In the genomic region with DNA sequence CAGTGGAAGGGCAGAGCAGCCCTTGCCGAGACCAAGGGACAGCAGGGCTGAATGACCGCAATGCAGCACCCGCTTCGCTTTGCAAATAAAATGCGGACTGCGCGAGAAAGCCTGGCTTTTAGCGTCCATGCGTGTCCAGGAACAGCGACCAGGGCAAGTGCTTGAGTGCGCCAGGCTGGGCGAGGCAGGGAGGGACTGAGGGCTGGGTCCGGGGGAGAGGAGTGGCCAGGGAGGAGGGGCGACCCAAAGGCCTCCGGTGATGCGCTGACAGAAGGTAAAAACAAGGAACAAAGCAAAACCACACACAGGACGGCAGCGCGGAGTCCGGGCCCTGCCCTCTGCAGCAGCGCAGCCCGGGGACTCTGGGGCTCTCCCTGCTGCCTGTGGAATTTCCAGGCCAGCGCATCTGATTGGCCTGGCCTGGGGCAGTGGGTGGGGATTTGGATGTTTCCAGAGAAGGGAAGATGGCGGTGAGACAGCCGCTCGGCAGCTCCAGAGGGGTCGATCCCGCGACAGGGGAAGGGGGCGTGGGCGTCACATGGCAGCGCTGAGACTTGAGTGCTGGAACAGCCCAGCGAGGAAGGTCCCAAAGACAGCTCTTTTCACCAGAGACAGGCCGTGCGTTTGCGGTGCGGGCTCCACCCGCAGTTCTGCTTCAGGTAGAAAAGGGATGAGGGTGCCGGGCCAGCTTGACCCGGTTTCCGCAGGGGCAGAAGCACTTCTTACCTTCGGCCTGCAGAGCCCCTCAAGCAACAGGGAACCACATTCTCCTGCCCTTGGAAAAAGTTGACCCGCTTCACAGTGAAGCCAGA, we compare ENCODE assay signal across 8 cellular contexts. TPM values are rescaled to one million over a fixed set of nuclear protein-coding genes. Genes with fewer than 3 reads are reported as not detected.
DNase-seq lines count a peak whose midpoint lies in the region; ATAC-seq, FAIRE-seq and TF ChIP-seq lines count a peak whose summit lies in the region.

No MANE protein-coding gene starts in this region.

- WGBS in adrenal gland, 4 donors = 1 to 2% (median 2%) methylated on average over 26 to 43 of the region's 43 CpGs
- 2 to 3% (median 2%) methylated on average over 33 to 43 of the region's 43 CpGs for whole genome bisulfite sequencing in heart left ventricle, 4 donors

- H4K20me1 ChIP-seq in OCI-LY7 (ENCODE audit: insufficient read depth, low read length) = no peaks in the 10 kb centered on the region

- H3K79me2 ChIP-seq in OCI-LY7 (ENCODE audit: insufficient read depth, low read depth, low read length) (no peaks in the 10 kb centered on the region), parathyroid adenoma (no peaks in the 10 kb centered on the region)

- H3K9me3 ChIP-seq in CD4-positive, alpha-beta T cell (ENCODE audit: control insufficient read depth, low read length) = no peaks in the 10 kb centered on the region
- H3K9me3 ChIP-seq in OCI-LY7 (ENCODE audit: low read length) (no peaks in the 10 kb centered on the region), adrenal gland (replicated peaks in 1 of 3) (peaks cover 0 to under 1% (median 0%) of the 10 kb centered on the region in 3 donors), heart left ventricle (peaks cover 0 to 11% (median under 1%) of the 10 kb centered on the region in 12 donors), parathyroid adenoma (ENCODE audit: control insufficient read depth, low read length) (no peaks in the 10 kb centered on the region)

- peak overlapping the region; percentile 83 for H3K4me3 Mint-ChIP-seq in CD4-positive, alpha-beta T cell

- H3K4me1 Mint-ChIP-seq in CD4-positive, alpha-beta T cell (ENCODE audit: low read depth) = peaks cover 20% of the 10 kb centered on the region

- H3K27ac Mint-ChIP-seq in CD4-positive, alpha-beta T cell = no peak overlapping the region

- no peaks in the 10 kb centered on the region for H3K4me1 ChIP-seq in OCI-LY7 (ENCODE audit: insufficient read depth, low read length, poor library complexity, severe bottlenecking)
- H3K4me1 ChIP-seq in adrenal gland (replicated peaks in 1 of 2) = peaks cover 12 to 15% of the 10 kb centered on the region in 2 donors
- peaks cover 0 to 34% (median 12%) of the 10 kb centered on the region in 12 donors for H3K4me1 ChIP-seq in heart left ventricle
- H3K4me1 ChIP-seq in parathyroid adenoma = peaks cover 17% of the 10 kb centered on the region

- H3K9me2 ChIP-seq in OCI-LY7 (ENCODE audit: insufficient read depth, low read length) = no peaks in the 10 kb centered on the region

- peak; percentile 72 to 97 for TF ChIP-seq POLR2A in adrenal gland (IDR thresholded peaks at IDR 0.05)
- peak in 1 of 2 donors; percentile 87 for TF ChIP-seq POLR2A in heart left ventricle (IDR thresholded peaks at IDR 0.05)

- TF ChIP-seq CTCF in CD4-positive, alpha-beta T cell (IDR thresholded peaks at IDR 0.05) = no peak
- TF ChIP-seq CTCF in OCI-LY7 (conservative IDR thresholded peaks at IDR 0.05; ENCODE audit: low read length) = no peak
- no peak for TF ChIP-seq CTCF in adrenal gland (IDR thresholded peaks at IDR 0.05)
- no peak for TF ChIP-seq CTCF in heart left ventricle (IDR thresholded peaks at IDR 0.05)
- TF ChIP-seq CTCF in parathyroid adenoma (IDR thresholded peaks at IDR 0.05) = peak; percentile 18

- H3K27me3 ChIP-seq in CD4-positive, alpha-beta T cell (ENCODE audit: control insufficient read depth, insufficient read depth, low read length) = no peaks in the 10 kb centered on the region
- H3K27me3 ChIP-seq in adrenal gland = no peaks in the 10 kb centered on the region
- H3K27me3 ChIP-seq in heart left ventricle = no peaks in the 10 kb centered on the region
- no peaks in the 10 kb centered on the region for H3K27me3 ChIP-seq in parathyroid adenoma (ENCODE audit: control insufficient read depth, insufficient read depth, low read length)

- no peaks in the 10 kb centered on the region for H3K36me3 Mint-ChIP-seq in CD4-positive, alpha-beta T cell (ENCODE audit: low read depth)

- H3K4me2 ChIP-seq in OCI-LY7 (ENCODE audit: low read length) (peak overlapping the region; percentile 48), parathyroid adenoma (ENCODE audit: low read length) (peak overlapping the region; percentile 94)

- POLR2A ChIA-PET in CD4-positive, alpha-beta T cell (lab: Charles Lee) = interaction anchor here (1.3 kb wide), 1 partner anchor 14 kb away, joined by 4 read pairs; no protein-coding TSS in a partner anchor
- POLR2A ChIA-PET in OCI-LY7 (lab: Charles Lee) = interaction anchor here (1.4 to 1.6 kb wide), 2 partner anchors 9 to 17 kb away, joined by 3 to 5 read pairs; no protein-coding TSS in a partner anchor

- H3K27ac ChIP-seq in CD4-positive, alpha-beta T cell (ENCODE audit: low read depth, low read length) = no peak overlapping the region
- H3K27ac ChIP-seq in OCI-LY7 (ENCODE audit: low read depth, low read length, poor library complexity, severe bottlenecking) (no peak overlapping the region), adrenal gland (peak overlapping the region; percentile 75 to 92 (median 82)), heart left ventricle (peak overlapping the region; percentile 28 to 86 (median 78)), parathyroid adenoma (peak overlapping the region; percentile 98)

- peaks cover 3% of the 10 kb centered on the region for H3K9me3 Mint-ChIP-seq in CD4-positive, alpha-beta T cell

- H3K36me3 ChIP-seq in OCI-LY7 (ENCODE audit: insufficient read depth, low read length) = no peaks in the 10 kb centered on the region
- H3K36me3 ChIP-seq in adrenal gland (replicated peaks in 1 of 2) = no peaks in the 10 kb centered on the region
- H3K36me3 ChIP-seq in heart left ventricle = no peaks in the 10 kb centered on the region
- H3K36me3 ChIP-seq in parathyroid adenoma (ENCODE audit: control insufficient read depth, insufficient read depth, low read length) = no peaks in the 10 kb centered on the region

- H2AFZ ChIP-seq in OCI-LY7 (ENCODE audit: low read length) (no peak overlapping the region), parathyroid adenoma (peak overlapping the region; percentile 99)

- peak in 2 of 10 experiments; percentile 8 for DNase-seq in CD4-positive, alpha-beta T cell
- DNase-seq in HT1080 (ENCODE audit: low read depth) = peak; percentile 91
- DNase-seq in OCI-LY7 (ENCODE audit: low spot score) = no peak
- DNase-seq in adrenal gland = peak; percentile 89 to 95 (median 93)
- DNase-seq in heart left ventricle = peak; percentile 86 to 91 (median 90)
- peak; percentile 96 for DNase-seq in urothelium cell line (ENCODE audit: low spot score)

- FAIRE-seq in urothelium cell line (lab: Jason Lieb, UNC) = no peak

- no TSS peak for BruUV-seq in OCI-LY7 (replicated peaks; lab: Mats Ljungman, UMichigan)

- peak overlapping the region; percentile 28 for H3K9ac ChIP-seq in parathyroid adenoma

- ATAC-seq in CD4-positive, alpha-beta T cell (ENCODE audit: poor library complexity) = peak; percentile 81
- peak; percentile 57 for ATAC-seq in GM19328 (IDR thresholded peaks at IDR 0.05; ENCODE audit: unreplicated experiment)
- ATAC-seq in heart left ventricle = peak; percentile 96 to 98 (median 97)

- H3K4me3 ChIP-seq in OCI-LY7 (ENCODE audit: low read depth, low read length, poor library complexity, severe bottlenecking) = peak overlapping the region; percentile 24
- H3K4me3 ChIP-seq in adrenal gland = peak overlapping the region; percentile 49 to 84 (median 64)
- peak overlapping the region; percentile 42 to 77 (median 68) for H3K4me3 ChIP-seq in heart left ventricle
- H3K4me3 ChIP-seq in parathyroid adenoma (ENCODE audit: low read depth, low read length) = peak overlapping the region; percentile 80

- H3K27me3 Mint-ChIP-seq in CD4-positive, alpha-beta T cell = peaks cover 19% of the 10 kb centered on the region

- CTCF ChIA-PET in CD4-positive, alpha-beta T cell (lab: Charles Lee) = no interaction called here
- CTCF ChIA-PET in OCI-LY7 (lab: Charles Lee; ENCODE audit: unreplicated experiment) = no interaction called here

- intact Hi-C loops in CD4-positive, alpha-beta T cell (cut with DNase I, micrococcal nuclease) = no loop called here
- intact Hi-C loops in OCI-LY7 (cut with micrococcal nuclease; ENCODE audit: unreplicated experiment) = no loop called here
- intact Hi-C loops in adrenal gland (cut with DNase I) = no loop called here
- intact Hi-C loops in heart left ventricle (cut with DNase I) = no loop called here

RNA-seq across cellular contexts. Expression of gene SSR1, which starts 51.8 kb away (rescaled TPM):
- total RNA-seq in CD4-positive, alpha-beta T cell = 10 to 100 TPM; 49.6 to 55.1 TPM
- 78.3 and 85.1 TPM in 2 replicates for total RNA-seq in HT1080 (2014; rRNA removed; shearing (Covaris generic))
- 129 and 134 TPM in 2 replicates for polyA plus RNA-seq in HT1080 (2015; cell fraction: cytosol; rRNA removed)
- polyA plus RNA-seq in HT1080 (2015; cell fraction: nucleus; rRNA removed) = 126 and 142 TPM in 2 replicates
- 31.6 and 36.0 TPM in 2 replicates for total RNA-seq in OCI-LY7 (2014; rRNA removed; shearing (Covaris generic))
- total RNA-seq in OCI-LY7 (2022) = 126 and 138 TPM in 2 replicates
- 100 to 1,000 TPM in 4 of 8 donors, 10 to 100 TPM in 4; 42.9 to 281 (median 106) TPM for total RNA-seq in adrenal gland
- 100 to 1,000 TPM in 1 of 3 donors, 10 to 100 TPM in 1, 1 to 10 TPM in 1; 9.7 to 211 (median 15.1) TPM for polyA plus RNA-seq in adrenal gland
- total RNA-seq in heart left ventricle = 100 to 1,000 TPM in 1 of 9 donors, 10 to 100 TPM in 8; 20.6 to 106 (median 67.9) TPM
- polyA plus RNA-seq in heart left ventricle = 10 to 100 TPM in 1 of 2 donors, 1 to 10 TPM in 1; 8.6 to 80.0 TPM

Comparison
In these comparisons a context has a peak if more than half of its experiments do, and no peak if none do; other contexts are left out.
1. H3K27ac ChIP-seq: peak in adrenal gland (5 of 5), heart left ventricle (12 of 12) and parathyroid adenoma (single experiment); none in CD4-positive, alpha-beta T cell (single experiment) and OCI-LY7 (single experiment).
2. H3K4me3 ChIP-seq: peak in every context shown above with its lines; median percentile 80 in parathyroid adenoma; 68 in heart left ventricle; 64 in adrenal gland; 24 in OCI-LY7.
3. Peak in every context shown above with its lines, with median percentiles within 50 percentile points of each other: ATAC-seq.